8 cellular contexts compared by ENCODE assay signal in the genomic region with DNA sequence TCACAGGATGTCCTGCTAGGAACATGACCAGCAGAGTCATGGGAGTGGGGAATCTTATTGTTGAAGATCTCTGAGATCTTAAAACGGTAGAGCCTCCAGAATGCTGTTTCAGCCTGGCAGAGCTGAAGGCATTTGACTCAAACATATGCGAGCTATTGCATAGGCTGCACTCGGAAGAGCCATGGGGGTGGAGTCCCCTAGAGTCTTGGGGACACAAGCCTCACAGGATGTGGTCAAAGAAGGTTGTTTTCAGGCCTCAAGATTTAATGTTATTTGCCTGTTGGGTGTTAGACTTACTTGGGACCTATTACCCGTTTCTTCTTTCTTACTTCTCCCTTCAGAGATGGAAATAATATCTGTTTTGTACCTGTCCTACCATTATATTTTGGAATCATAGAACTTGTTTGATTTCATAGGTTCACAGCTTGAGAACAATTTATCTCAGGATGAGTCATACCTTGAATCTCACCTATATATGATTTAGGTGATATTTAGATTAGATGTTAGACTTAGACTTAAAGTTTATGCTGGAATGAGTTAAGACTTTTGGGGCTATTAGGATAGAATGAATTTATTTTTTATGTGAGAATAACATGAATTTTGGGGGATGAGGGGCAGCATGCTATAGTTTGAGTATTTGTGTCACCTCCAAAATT.
DNase-seq lines count a peak whose midpoint lies in the region; ATAC-seq and TF ChIP-seq lines count a peak whose summit lies in the region.

No MANE protein-coding gene starts in this region.

- in situ Hi-C loops in HAP-1 (cut with MboI; ENCODE audit: low sequenced_read_pairs): no loop called here

- ATAC-seq in GM21390 (IDR thresholded peaks at IDR 0.05; ENCODE audit: unreplicated experiment) (peak; percentile 95), HG03565 (IDR thresholded peaks at IDR 0.05; ENCODE audit: unreplicated experiment) (peak; percentile 85)

- peaks cover 10% of the 10 kb centered on the region for H3K27me3 ChIP-seq in HAP-1 (ENCODE audit: low read depth)

- H3K36me3 ChIP-seq in HAP-1 (replicated peaks): no peaks in the 10 kb centered on the region

- TF ChIP-seq CTCF in GM12864 (IDR thresholded peaks at IDR 0.05; ENCODE audit: low read depth, low read length, missing control alignments): no peak

- peak; percentile 96 for DNase-seq in GM12864 (ENCODE audit: low read depth)
- DNase-seq in activated effector memory CD4-positive, alpha-beta T cell treated with Interleukin-2 at 50 U/mL for 16 hours: peak; percentile 46
- DNase-seq in HAP-1 (ENCODE audit: low spot score in 2 of 2): no peak
- no peak for DNase-seq in islet precursor cell
- DNase-seq in NCI-H1092 treated with DMSO at 0.1 percent for 48 hours (lab: John Stamatoyannopoulos, UW): no peak
- DNase-seq in RKO (ENCODE audit: low spot score): no peak

- H3K4me1 ChIP-seq in HAP-1: peaks cover 15% of the 10 kb centered on the region

- H3K4me3 ChIP-seq in GM12864 (ENCODE audit: low read depth, low read length): peak overlapping the region; percentile 2; the same call in 1 of the 2 replicates
- H3K4me3 ChIP-seq in HAP-1: no peak overlapping the region

- H3K9me3 ChIP-seq in HAP-1: no peaks in the 10 kb centered on the region

Comparison
In these comparisons a context has a peak if more than half of its experiments do, and no peak if none do; other contexts are left out.
1. DNase-seq: peak in GM12864 (single experiment) and activated effector memory CD4-positive, alpha-beta T cell treated with Interleukin-2 at 50 U/mL for 16 hours (single experiment); none in HAP-1 (0 of 2), islet precursor cell (single experiment), NCI-H1092 treated with DMSO at 0.1 percent for 48 hours (single experiment) and RKO (single experiment).